ENCODE assay signal across 21 cellular contexts in the genomic region with DNA sequence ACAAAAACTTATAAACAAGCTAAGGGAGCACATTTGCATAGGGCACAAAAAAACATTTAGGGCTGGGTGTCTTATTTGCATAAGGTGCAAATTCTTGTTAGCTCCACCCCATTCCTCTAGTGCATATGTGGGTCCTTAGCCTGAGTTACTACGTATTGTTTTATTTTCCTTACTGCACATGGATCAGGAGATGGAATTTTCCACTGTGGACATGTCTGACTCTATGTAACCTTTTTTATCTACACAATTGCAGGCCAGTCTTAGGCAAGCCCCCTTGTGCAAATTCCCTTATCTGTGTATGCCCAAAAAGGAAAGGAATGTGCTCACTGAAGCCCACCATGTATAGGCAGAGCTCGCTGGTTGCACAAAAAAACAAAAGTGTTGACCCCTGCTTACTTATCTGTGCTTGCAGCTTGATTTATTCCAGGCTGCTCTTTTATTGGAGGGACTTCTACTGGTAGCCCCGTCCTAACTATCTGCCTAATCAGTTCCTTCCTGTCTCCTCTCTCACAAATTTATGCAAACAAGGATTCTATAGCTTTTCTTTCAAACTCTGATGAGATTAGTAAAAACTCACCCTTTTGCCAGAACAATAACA.
"Had no signal": no experiment of that assay in that cellular context is flagged by ENCODE, and none has a peak within 500 bp of the region (broad histone marks: within the 10 kb centered on the region; RNA-seq: fewer than 3 reads in every experiment).

No MANE protein-coding gene starts in this region.

- H3K27me3 ChIP-seq: heart right ventricle, left lung, sigmoid colon, stomach, transverse colon had no signal

- H3K36me3 ChIP-seq: heart right ventricle, left lung, lower lobe of right lung, sigmoid colon, stomach, thoracic aorta, transverse colon had no signal

- H3K4me1 ChIP-seq: heart right ventricle, left lung, lower lobe of right lung, psoas muscle, sigmoid colon, stomach, transverse colon had no signal

- H3K27ac ChIP-seq: heart right ventricle, left lung, lower lobe of right lung, psoas muscle, sigmoid colon, skin epidermis, thoracic aorta had no signal

- ATAC-seq: heart right ventricle, psoas muscle had no signal

- H3K4me3 ChIP-seq: heart right ventricle, left lung, lower lobe of right lung, psoas muscle, sigmoid colon, skin epidermis, stomach, thoracic aorta, transverse colon had no signal

- DNase-seq: effector memory CD4-positive, alpha-beta T cell; heart right ventricle; hypothalamus; kidney glomerular epithelial cell; left lung; lower lobe of right lung; mesenchymal stem cell; midbrain; naive B cell; occipital lobe; psoas muscle; retina; sigmoid colon; stimulated activated naive CD4-positive, alpha-beta T cell; stomach; substantia nigra; transverse colon had no signal

- H3K9me3 ChIP-seq: left lung, lower lobe of right lung, psoas muscle, sigmoid colon, stomach, thoracic aorta, transverse colon had no signal

- FAIRE-seq: endometrium, frontal cortex had no signal
